ENCODE assay signal across 29 cellular contexts in genomic region chr20:15603501-15603900, GRCh38.
"Had no signal": no experiment of that assay in that cellular context is flagged by ENCODE, and none has a peak within 500 bp of the region (broad histone marks: within the 10 kb centered on the region; RNA-seq: fewer than 3 reads in every experiment).

No MANE protein-coding gene starts in this region.

- H3K27ac Mint-ChIP-seq: activated B cell treated with CpG ODN at 0.5 μM for 24 hours; activated CD8-positive, alpha-beta T cell treated with anti-CD3 and anti-CD28 coated beads for 36 hours; activated naive CD8-positive, alpha-beta T cell; activated T-helper 17 cell treated with anti-CD3 and anti-CD28 coated beads, Interleukin-2, amount 50 U/mL, for 72 hours; dendritic cell treated with granulocyte-macrophage colony-stimulating factor and Interleukin-4, amounts not matched to agents 40 ng/mL and 50 ng/mL, for 4 days; endodermal cell; T-helper 17 cell; T-helper 2 cell treated with Interferon-gamma antibody and Interleukin-4, amounts not matched to agents 5 μg/mL and 100 μg/mL, for 36 hours had no signal

- H3K4me1 Mint-ChIP-seq: activated B cell treated with CpG ODN at 0.5 μM for 24 hours; activated T-helper 17 cell treated with anti-CD3 and anti-CD28 coated beads, Interleukin-2, amount 50 U/mL, for 72 hours; central memory CD8-positive, alpha-beta T cell; T-helper 17 cell had no signal

- H3K36me3 Mint-ChIP-seq: activated naive CD8-positive, alpha-beta T cell had no signal

- H3K9me3 Mint-ChIP-seq: activated B cell treated with CpG ODN at 0.5 μM for 24 hours; activated CD8-positive, alpha-beta T cell treated with anti-CD3 and anti-CD28 coated beads for 36 hours; activated T-cell treated with anti-CD3 and anti-CD28 coated beads, Interleukin-2, amount 50 U/mL, for 4 hours; endodermal cell had no signal

- DNase-seq: activated B cell treated with CpG ODN at 0.5 μM for 24 hours; activated CD4-positive, alpha-beta T cell treated with anti-CD3 and anti-CD28 coated beads for 48 hours; activated CD4-positive, alpha-beta T cell treated with anti-CD3 and anti-CD28 coated beads, Interleukin-2, amount 50 U/mL, for 1 hour; activated CD4-positive, alpha-beta T cell treated with anti-CD3 and anti-CD28 coated beads, Interleukin-2, amount 50 U/mL, for 48 hours; activated CD8-positive, alpha-beta memory T cell treated with anti-CD3 and anti-CD28 coated beads for 24 hours; activated CD8-positive, alpha-beta T cell treated with anti-CD3 and anti-CD28 coated beads for 36 hours; activated effector memory CD4-positive, alpha-beta T cell treated with Interleukin-2 at 50 U/mL for 16 hours; activated gamma-delta T cell treated with Interleukin-2 at 50 U/mL for 16 hours; activated naive CD4-positive, alpha-beta T cell treated with anti-CD3 and anti-CD28 coated beads, Interleukin-2, amount 50 U/mL, for 16 hours; activated naive CD4-positive, alpha-beta T cell treated with Interleukin-2 at 50 U/mL for 16 hours; activated T-cell treated with anti-CD3 and anti-CD28 coated beads, Interleukin-2, amount 50 U/mL, for 4 hours; amniotic stem cell; brain microvascular endothelial cell; dorsolateral prefrontal cortex; effector memory CD4-positive, alpha-beta T cell; endodermal cell; erythroblast; foreskin keratinocyte; gastrocnemius medialis; SW 1271; T-helper 1 cell; T-helper 17 cell; T1000; WERI-Rb-1 had no signal

- H3K4me3 Mint-ChIP-seq: activated B cell treated with CpG ODN at 0.5 μM for 24 hours; activated CD8-positive, alpha-beta T cell treated with anti-CD3 and anti-CD28 coated beads for 36 hours; activated naive CD8-positive, alpha-beta T cell; activated T-cell treated with anti-CD3 and anti-CD28 coated beads, Interleukin-2, amount 50 U/mL, for 4 hours; activated T-helper 17 cell treated with anti-CD3 and anti-CD28 coated beads, Interleukin-2, amount 50 U/mL, for 72 hours; central memory CD8-positive, alpha-beta T cell; dendritic cell treated with granulocyte-macrophage colony-stimulating factor and Interleukin-4, amounts not matched to agents 40 ng/mL and 50 ng/mL, for 4 days; endodermal cell; T-helper 17 cell; T-helper 2 cell treated with Interferon-gamma antibody and Interleukin-4, amounts not matched to agents 5 μg/mL and 100 μg/mL, for 36 hours had no signal

- H3K27me3 Mint-ChIP-seq: activated B cell treated with CpG ODN at 0.5 μM for 24 hours; activated CD8-positive, alpha-beta T cell treated with anti-CD3 and anti-CD28 coated beads for 36 hours; activated naive CD8-positive, alpha-beta T cell; activated T-helper 17 cell treated with anti-CD3 and anti-CD28 coated beads, Interleukin-2, amount 50 U/mL, for 72 hours; central memory CD8-positive, alpha-beta T cell; dendritic cell treated with granulocyte-macrophage colony-stimulating factor and Interleukin-4, amounts not matched to agents 40 ng/mL and 50 ng/mL, for 4 days; T-helper 17 cell had no signal
